In the genomic region with DNA sequence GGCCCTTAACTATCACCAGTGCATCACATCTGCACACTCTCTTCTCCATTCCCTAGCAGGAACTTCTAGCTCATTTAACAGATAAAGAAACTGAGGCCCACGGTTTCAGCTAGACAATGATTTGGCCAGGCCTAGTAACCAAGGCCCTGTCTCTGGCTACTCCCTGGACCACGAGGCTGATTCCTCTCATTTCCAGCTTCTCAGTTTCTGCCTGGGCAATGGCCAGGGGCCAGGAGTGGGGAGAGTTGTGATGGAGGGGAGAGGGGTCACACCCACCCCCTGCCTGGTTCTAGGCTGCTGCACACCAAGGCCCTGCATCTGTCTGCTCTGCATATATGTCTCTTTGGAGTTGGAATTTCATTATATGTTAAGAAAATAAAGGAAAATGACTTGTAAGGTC, we compare ENCODE assay signal across 29 cellular contexts. TPM values are rescaled to one million over a fixed set of nuclear protein-coding genes. Genes with fewer than 3 reads are reported as not detected.
DNase-seq lines count a peak whose midpoint lies in the region; ATAC-seq, FAIRE-seq and TF ChIP-seq lines count a peak whose summit lies in the region.
"Had no signal": no experiment of that assay in that cellular context is flagged by ENCODE, and none has a peak within 500 bp of the region (broad histone marks: within the 10 kb centered on the region; RNA-seq: fewer than 3 reads in every experiment).

No MANE protein-coding gene starts in this region.

- no peak for TF ChIP-seq POLR2A in right lobe of liver (IDR thresholded peaks at IDR 0.05)
- no peak for TF ChIP-seq POLR2A in HepG2 (IDR thresholded peaks at IDR 0.05; ENCODE audit: insufficient read depth in 1 of 2, low read depth in 2 of 2, low read length in 2 of 2)

- intact Hi-C loops in right lobe of liver (cut with DNase I) (no loop called here), HepG2 (cut with micrococcal nuclease; ENCODE audit: unreplicated experiment) (no loop called here), colonic mucosa (cut with DNase I) (no loop called here), natural killer cell (cut with micrococcal nuclease) (no loop called here)

- TF ChIP-seq CTCF in right lobe of liver (IDR thresholded peaks at IDR 0.05) (no peak), HepG2 (CRISPR knock-in tag; IDR thresholded peaks at IDR 0.05) (no peak), colonic mucosa (IDR thresholded peaks at IDR 0.05) (no peak), natural killer cell (IDR thresholded peaks at IDR 0.05) (no peak)

- H3K27me3 ChIP-seq in right lobe of liver (no peaks in the 10 kb centered on the region), HepG2 (ENCODE audit: control insufficient read depth in 1 of 2, insufficient read depth in 2 of 2, low read length in 2 of 2) (peaks cover 0 to 2% of the 10 kb centered on the region in 2 experiments; a peak in 2 of 5 replicates), colonic mucosa (no peaks in the 10 kb centered on the region)
- H3K27me3 ChIP-seq: upper lobe of right lung had no signal

- H3K4me1 ChIP-seq in right lobe of liver (no peaks in the 10 kb centered on the region), HepG2 (ENCODE audit: insufficient read depth, low read length) (no peaks in the 10 kb centered on the region), colonic mucosa (no peaks in the 10 kb centered on the region)

- no peaks in the 10 kb centered on the region for H3K27me3 Mint-ChIP-seq in natural killer cell (ENCODE audit: low read depth in 2 of 2)

- H3K27ac Mint-ChIP-seq in natural killer cell = no peak overlapping the region
- H3K27ac Mint-ChIP-seq: activated naive CD8-positive, alpha-beta T cell treated with anti-CD3 and anti-CD28 coated beads, Interleukin-2, amount 10 ng/mL, durations not matched to agents 7 days and 5 days; activated T-helper 1 cell treated with anti-CD3 and anti-CD28 coated beads, Interleukin-12 subunit alpha, Interleukin-12 subunit beta, Interleukin-2, Interleukin-4 antibody, amounts not matched to agents 30 ng/mL and 10 ng/mL and 1 ng/mL, durations not matched to agents 14 hours and 24 hours and 36 hours; CD4-positive, CD25-positive, alpha-beta regulatory T cell had no signal

- no peak overlapping the region for H2AFZ ChIP-seq in HepG2 (ENCODE audit: low read length)

- BruUV-seq in HepG2 (replicated peaks; lab: Mats Ljungman, UMichigan) = no TSS peak

- CTCF ChIA-PET in HepG2 (lab: Yijun Ruan, JAX; ENCODE audit: low intra/inter-chr PET ratio, low total read pairs) = no interaction called here

- no peak for FAIRE-seq in HepG2 (lab: Jason Lieb, UNC)
- FAIRE-seq: astrocyte, endothelial cell of umbilical vein had no signal

- H3K36me3 Mint-ChIP-seq in natural killer cell = no peaks in the 10 kb centered on the region
- H3K36me3 Mint-ChIP-seq: activated naive CD8-positive, alpha-beta T cell treated with anti-CD3 and anti-CD28 coated beads, Interleukin-2, amount 10 ng/mL, durations not matched to agents 7 days and 5 days; CD4-positive, CD25-positive, alpha-beta regulatory T cell had no signal

- TF ChIP-seq EP300 in HepG2 (IDR thresholded peaks at IDR 0.05; ENCODE audit: low read depth in 2 of 2, low read length in 2 of 2) (no peak), HepG2 (CRISPR knock-in tag; IDR thresholded peaks at IDR 0.05; ENCODE audit: borderline replicate concordance) (no peak)

- DNase-seq in right lobe of liver = peak in 2 of 3 donors; percentile 9 to 18
- DNase-seq in HepG2 (ENCODE audit: low spot score) = no peak
- peak; percentile 14 for DNase-seq in colonic mucosa
- peak; percentile 4 for DNase-seq in natural killer cell
- DNase-seq in NOMO-1 (lab: John Stamatoyannopoulos, UW; ENCODE audit: unreplicated experiment in 2 of 2) = no peak
- DNase-seq in NCI-H524 (lab: John Stamatoyannopoulos, UW) = no peak
- DNase-seq: activated CD4-positive, alpha-beta T cell treated with anti-CD3 and anti-CD28 coated beads for 4 hours; CD4-positive, CD25-positive, alpha-beta regulatory T cell; central memory CD4-positive, alpha-beta T cell; Kasumi-1; NCI-H1436; NCI-H446; OCI-M1; stimulated activated CD4-positive, alpha-beta T cell treated with anti-CD3 and anti-CD28 coated beads, Interleukin-2, amount 100 ng/mL, for 48 hours; T-helper 2 cell had no signal

- POLR2A ChIA-PET in HepG2 (lab: Yijun Ruan, JAX) = no interaction called here

- WGBS in right lobe of liver (ENCODE audit: insufficient coverage, low coverage, low lambda C conversion rate, missing lambda C conversion rate) = no CpG with 5 or more reads among the region's 2 CpGs
- WGBS in HepG2 (ENCODE audit: low lambda C conversion rate) = 0% methylated on average over 2 of the region's 2 CpGs

- no peaks in the 10 kb centered on the region for H3K36me3 ChIP-seq in right lobe of liver
- H3K36me3 ChIP-seq in HepG2 (replicated peaks in 1 of 2; ENCODE audit: control insufficient read depth in 1 of 2, insufficient read depth in 2 of 2, low read length in 2 of 2) = no peaks in the 10 kb centered on the region
- no peaks in the 10 kb centered on the region for H3K36me3 ChIP-seq in colonic mucosa

- H3K79me2 ChIP-seq in HepG2 (ENCODE audit: insufficient read depth, low read length) = no peaks in the 10 kb centered on the region

- H3K4me2 ChIP-seq in HepG2 (ENCODE audit: low read depth, low read length) = no peak overlapping the region

- no peak for TF ChIP-seq RAD21 in HepG2 (CRISPR knock-in tag; IDR thresholded peaks at IDR 0.05)

- H3K4me3 Mint-ChIP-seq in natural killer cell = no peak overlapping the region
- H3K4me3 Mint-ChIP-seq: activated naive CD8-positive, alpha-beta T cell treated with anti-CD3 and anti-CD28 coated beads, Interleukin-2, amount 10 ng/mL, durations not matched to agents 7 days and 5 days; activated T-helper 1 cell treated with anti-CD3 and anti-CD28 coated beads, Interleukin-12 subunit alpha, Interleukin-12 subunit beta, Interleukin-2, Interleukin-4 antibody, amounts not matched to agents 30 ng/mL and 10 ng/mL and 1 ng/mL, durations not matched to agents 14 hours and 24 hours and 36 hours; CD4-positive, CD25-positive, alpha-beta regulatory T cell had no signal

- no peak overlapping the region for H3K9ac ChIP-seq in HepG2 (ENCODE audit: insufficient read depth, low read depth, low read length)
- no peak overlapping the region for H3K9ac ChIP-seq in colonic mucosa (ENCODE audit: low read depth in 2 of 2, low read length in 2 of 2)

- H4K20me1 ChIP-seq in HepG2 (ENCODE audit: insufficient read depth, low read length) = no peaks in the 10 kb centered on the region

- no peaks in the 10 kb centered on the region for H3K4me1 Mint-ChIP-seq in natural killer cell
- H3K4me1 Mint-ChIP-seq: CD4-positive, CD25-positive, alpha-beta regulatory T cell had no signal

- in situ Hi-C loops in HepG2 (cut with HindIII; ENCODE audit: extremely low pct_ligation_motif_present, low pct_unique_long_range_greater_than_20kb) = no loop called here

- H3K9me3 ChIP-seq in right lobe of liver (no peaks in the 10 kb centered on the region), HepG2 (ENCODE audit: low read length) (no peaks in the 10 kb centered on the region), colonic mucosa (no peaks in the 10 kb centered on the region)
- H3K9me3 ChIP-seq: upper lobe of right lung had no signal

- no peaks in the 10 kb centered on the region for H3K9me3 Mint-ChIP-seq in natural killer cell
- H3K9me3 Mint-ChIP-seq: activated T-helper 1 cell treated with anti-CD3 and anti-CD28 coated beads, Interleukin-12 subunit alpha, Interleukin-12 subunit beta, Interleukin-2, Interleukin-4 antibody, amounts not matched to agents 30 ng/mL and 10 ng/mL and 1 ng/mL, durations not matched to agents 14 hours and 24 hours and 36 hours had no signal

- no peak overlapping the region for H3K27ac ChIP-seq in right lobe of liver
- no peak overlapping the region for H3K27ac ChIP-seq in HepG2 (ENCODE audit: extremely low read length, insufficient read depth, low read length)
- H3K27ac ChIP-seq in colonic mucosa = no peak overlapping the region
- H3K27ac ChIP-seq: dorsolateral prefrontal cortex, HL-60, upper lobe of right lung had no signal

- H3K4me3 ChIP-seq in right lobe of liver (no peak overlapping the region), HepG2 (replicated peaks in 1 of 3; ENCODE audit: insufficient read depth in 1 of 3, low read depth in 2 of 3, low read length in 3 of 3) (no peak overlapping the region), colonic mucosa (no peak overlapping the region)
- H3K4me3 ChIP-seq: dorsolateral prefrontal cortex, upper lobe of right lung had no signal

- ATAC-seq in right lobe of liver (no peak), HepG2 (no peak), natural killer cell (no peak), GM19463 (IDR thresholded peaks at IDR 0.05; ENCODE audit: unreplicated experiment) (no peak)
- ATAC-seq: right cardiac atrium had no signal

RNA-seq across cellular contexts. Expression of a gene that starts 13.5 kb away (rescaled TPM):
- 10 to 100 TPM; 11.3 to 20.8 (median 14.8) TPM for total RNA-seq in right lobe of liver
- not detected in 2 replicates for total RNA-seq in HepG2 (2016; rRNA removed; fragmentation: Illumina TruSeq; extraction: Trizol)
- total RNA-seq in HepG2 (2016; cell fraction: cytosol; rRNA removed; fragmentation: Illumina TruSeq; extraction: Trizol; ENCODE audit: low read depth) = not detected in 2 replicates
- total RNA-seq in HepG2 (2016; cell fraction: insoluble cytoplasmic fraction; rRNA removed; fragmentation: Illumina TruSeq; extraction: Trizol) = not detected in 2 replicates
- total RNA-seq in HepG2 (2016; cell fraction: membrane; rRNA removed; fragmentation: Illumina TruSeq; extraction: Trizol) = not detected in 2 replicates
- not detected in 2 replicates for total RNA-seq in HepG2 (2016; cell fraction: nucleus; rRNA removed; fragmentation: Illumina TruSeq; extraction: Trizol)
- not detected in 2 replicates for polyA plus RNA-seq in HepG2 (2011; rRNA removed)
- polyA plus RNA-seq in HepG2 (2011; cell fraction: cytosol; rRNA removed) = not detected in 2 replicates
- not detected in 2 replicates for polyA plus RNA-seq in HepG2 (2011; cell fraction: nucleus; rRNA removed)
- not detected in 2 replicates for polyA plus RNA-seq in HepG2 (2012)
- not detected in 2 replicates for polyA plus RNA-seq in HepG2 (2016; cell fraction: cytosol; fragmentation: Illumina TruSeq; extraction: Trizol; ENCODE audit: low read depth)
- polyA plus RNA-seq in HepG2 (2016; cell fraction: insoluble cytoplasmic fraction; fragmentation: Illumina TruSeq; extraction: Trizol; ENCODE audit: low read depth) = not detected in 2 replicates
- polyA plus RNA-seq in HepG2 (2016; cell fraction: membrane; fragmentation: Illumina TruSeq; extraction: Trizol; ENCODE audit: low read depth) = not detected in 2 replicates
- not detected in 2 replicates for polyA plus RNA-seq in HepG2 (2016; cell fraction: nucleus; fragmentation: Illumina TruSeq; extraction: Trizol; ENCODE audit: insufficient read depth, low read depth)
- polyA minus RNA-seq in HepG2 (2011; rRNA and poly(A)+ RNA removed; ENCODE audit: low replicate concordance) = 0.08 and 1.7 TPM in 2 replicates
- not detected in 2 replicates for polyA minus RNA-seq in HepG2 (2011; cell fraction: cytosol; rRNA and poly(A)+ RNA removed)
- not detected in 2 replicates for polyA minus RNA-seq in HepG2 (2011; cell fraction: nucleus; rRNA and poly(A)+ RNA removed)
- 10 to 100 TPM; 33.9 to 47.4 TPM for total RNA-seq in colonic mucosa
- 1 to 10 TPM in 1 of 3 donors, under 1 TPM in 1, not detected in 1; 0.50 to 1.4 TPM for total RNA-seq in natural killer cell
- polyA plus RNA-seq: CD4-positive, CD25-positive, alpha-beta regulatory T cell had no signal

RNA-seq across cellular contexts. Expression of a gene that starts 38.6 kb away (rescaled TPM):
- total RNA-seq in right lobe of liver = under 1 TPM in 3 of 6 experiments, not detected in 3; 0.37 to 0.60 (median 0.59) TPM
- not detected in 2 replicates for total RNA-seq in HepG2 (2016; rRNA removed; fragmentation: Illumina TruSeq; extraction: Trizol)
- not detected in 2 replicates for total RNA-seq in HepG2 (2016; cell fraction: cytosol; rRNA removed; fragmentation: Illumina TruSeq; extraction: Trizol; ENCODE audit: low read depth)
- total RNA-seq in HepG2 (2016; cell fraction: insoluble cytoplasmic fraction; rRNA removed; fragmentation: Illumina TruSeq; extraction: Trizol) = not detected in 2 replicates
- not detected in 2 replicates for total RNA-seq in HepG2 (2016; cell fraction: membrane; rRNA removed; fragmentation: Illumina TruSeq; extraction: Trizol)
- total RNA-seq in HepG2 (2016; cell fraction: nucleus; rRNA removed; fragmentation: Illumina TruSeq; extraction: Trizol) = not detected in 2 replicates
- not detected in 2 replicates for polyA plus RNA-seq in HepG2 (2011; rRNA removed)
- polyA plus RNA-seq in HepG2 (2011; cell fraction: cytosol; rRNA removed) = not detected in 2 replicates
- polyA plus RNA-seq in HepG2 (2011; cell fraction: nucleus; rRNA removed) = not detected in 2 replicates
- not detected in 2 replicates for polyA plus RNA-seq in HepG2 (2012)
- polyA plus RNA-seq in HepG2 (2016; cell fraction: cytosol; fragmentation: Illumina TruSeq; extraction: Trizol; ENCODE audit: low read depth) = not detected in 2 replicates
- not detected in 2 replicates for polyA plus RNA-seq in HepG2 (2016; cell fraction: insoluble cytoplasmic fraction; fragmentation: Illumina TruSeq; extraction: Trizol; ENCODE audit: low read depth)
- polyA plus RNA-seq in HepG2 (2016; cell fraction: membrane; fragmentation: Illumina TruSeq; extraction: Trizol; ENCODE audit: low read depth) = not detected in 2 replicates
- not detected in 2 replicates for polyA plus RNA-seq in HepG2 (2016; cell fraction: nucleus; fragmentation: Illumina TruSeq; extraction: Trizol; ENCODE audit: insufficient read depth, low read depth)
- not detected in 2 replicates for polyA minus RNA-seq in HepG2 (2011; rRNA and poly(A)+ RNA removed; ENCODE audit: low replicate concordance)
- polyA minus RNA-seq in HepG2 (2011; cell fraction: cytosol; rRNA and poly(A)+ RNA removed) = not detected in 2 replicates
- polyA minus RNA-seq in HepG2 (2011; cell fraction: nucleus; rRNA and poly(A)+ RNA removed) = not detected in 2 replicates
- not detected for total RNA-seq in colonic mucosa
- not detected for total RNA-seq in natural killer cell
- total RNA-seq: activated naive CD8-positive, alpha-beta T cell treated with anti-CD3 and anti-CD28 coated beads, Interleukin-2, amount 10 ng/mL, durations not matched to agents 7 days and 5 days; activated T-helper 1 cell treated with anti-CD3 and anti-CD28 coated beads, Interleukin-12 subunit alpha, Interleukin-12 subunit beta, Interleukin-2, Interleukin-4 antibody, amounts not matched to agents 30 ng/mL and 10 ng/mL and 1 ng/mL, durations not matched to agents 14 hours and 24 hours and 36 hours; astrocyte; CD4-positive, CD25-positive, alpha-beta regulatory T cell; endothelial cell of umbilical vein; glomerular endothelial cell; kidney epithelial cell; lung microvascular endothelial cell; right cardiac atrium; subcutaneous adipose tissue; upper lobe of right lung had no signal
- polyA plus RNA-seq: CD4-positive, CD25-positive, alpha-beta regulatory T cell; endothelial cell of umbilical vein; neural cell; right cardiac atrium had no signal

Comparison
In these comparisons a context has a peak if more than half of its experiments do, and no peak if none do; other contexts are left out.
1. DNase-seq: peak in right lobe of liver (2 of 3), colonic mucosa (single experiment) and natural killer cell (single experiment); none in HepG2 (single experiment), NOMO-1 (0 of 2) and NCI-H524 (0 of 2).
2. RNA of a gene that starts 13.5 kb away (total RNA-seq): 33.9 to 47.4 TPM in colonic mucosa and 11.3 to 20.8 TPM in right lobe of liver; 0.50 to 1.4 TPM in natural killer cell and not detected in HepG2; every median in the first group is over 4 times any median in the second.